1 cellular context compared by ENCODE assay signal in the genomic region with DNA sequence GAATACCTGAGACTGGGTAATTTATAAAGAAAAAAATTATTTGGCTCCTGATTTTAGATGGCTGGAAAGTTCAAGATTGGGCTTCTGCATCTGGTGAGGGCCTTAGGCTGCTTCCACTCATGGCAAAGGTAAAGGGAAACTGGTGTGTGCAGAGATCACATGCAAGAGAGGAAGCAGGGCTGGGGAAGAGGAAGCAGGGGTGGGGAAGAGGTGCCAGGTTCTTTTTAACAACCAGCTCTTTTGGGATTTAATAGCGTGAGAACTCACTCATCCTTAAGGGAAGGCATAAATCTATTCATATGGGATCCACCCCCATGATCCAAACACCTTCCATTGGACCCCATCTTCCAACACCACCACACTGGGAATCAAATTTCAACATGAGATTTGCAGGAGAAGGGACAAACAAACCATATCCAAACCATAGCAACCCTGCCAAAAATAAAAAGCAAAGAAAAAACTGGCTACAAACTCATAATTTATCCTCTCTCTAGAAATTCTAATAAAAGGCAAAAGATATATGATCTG.
TF ChIP-seq lines count a peak whose summit lies in the region.

No MANE protein-coding gene starts in this region.

TF ChIP-seq in GM23338, 12 proteins besides CTCF, POLR2A, EP300 and RAD21:
- TF ChIP-seq, protein P1, sequence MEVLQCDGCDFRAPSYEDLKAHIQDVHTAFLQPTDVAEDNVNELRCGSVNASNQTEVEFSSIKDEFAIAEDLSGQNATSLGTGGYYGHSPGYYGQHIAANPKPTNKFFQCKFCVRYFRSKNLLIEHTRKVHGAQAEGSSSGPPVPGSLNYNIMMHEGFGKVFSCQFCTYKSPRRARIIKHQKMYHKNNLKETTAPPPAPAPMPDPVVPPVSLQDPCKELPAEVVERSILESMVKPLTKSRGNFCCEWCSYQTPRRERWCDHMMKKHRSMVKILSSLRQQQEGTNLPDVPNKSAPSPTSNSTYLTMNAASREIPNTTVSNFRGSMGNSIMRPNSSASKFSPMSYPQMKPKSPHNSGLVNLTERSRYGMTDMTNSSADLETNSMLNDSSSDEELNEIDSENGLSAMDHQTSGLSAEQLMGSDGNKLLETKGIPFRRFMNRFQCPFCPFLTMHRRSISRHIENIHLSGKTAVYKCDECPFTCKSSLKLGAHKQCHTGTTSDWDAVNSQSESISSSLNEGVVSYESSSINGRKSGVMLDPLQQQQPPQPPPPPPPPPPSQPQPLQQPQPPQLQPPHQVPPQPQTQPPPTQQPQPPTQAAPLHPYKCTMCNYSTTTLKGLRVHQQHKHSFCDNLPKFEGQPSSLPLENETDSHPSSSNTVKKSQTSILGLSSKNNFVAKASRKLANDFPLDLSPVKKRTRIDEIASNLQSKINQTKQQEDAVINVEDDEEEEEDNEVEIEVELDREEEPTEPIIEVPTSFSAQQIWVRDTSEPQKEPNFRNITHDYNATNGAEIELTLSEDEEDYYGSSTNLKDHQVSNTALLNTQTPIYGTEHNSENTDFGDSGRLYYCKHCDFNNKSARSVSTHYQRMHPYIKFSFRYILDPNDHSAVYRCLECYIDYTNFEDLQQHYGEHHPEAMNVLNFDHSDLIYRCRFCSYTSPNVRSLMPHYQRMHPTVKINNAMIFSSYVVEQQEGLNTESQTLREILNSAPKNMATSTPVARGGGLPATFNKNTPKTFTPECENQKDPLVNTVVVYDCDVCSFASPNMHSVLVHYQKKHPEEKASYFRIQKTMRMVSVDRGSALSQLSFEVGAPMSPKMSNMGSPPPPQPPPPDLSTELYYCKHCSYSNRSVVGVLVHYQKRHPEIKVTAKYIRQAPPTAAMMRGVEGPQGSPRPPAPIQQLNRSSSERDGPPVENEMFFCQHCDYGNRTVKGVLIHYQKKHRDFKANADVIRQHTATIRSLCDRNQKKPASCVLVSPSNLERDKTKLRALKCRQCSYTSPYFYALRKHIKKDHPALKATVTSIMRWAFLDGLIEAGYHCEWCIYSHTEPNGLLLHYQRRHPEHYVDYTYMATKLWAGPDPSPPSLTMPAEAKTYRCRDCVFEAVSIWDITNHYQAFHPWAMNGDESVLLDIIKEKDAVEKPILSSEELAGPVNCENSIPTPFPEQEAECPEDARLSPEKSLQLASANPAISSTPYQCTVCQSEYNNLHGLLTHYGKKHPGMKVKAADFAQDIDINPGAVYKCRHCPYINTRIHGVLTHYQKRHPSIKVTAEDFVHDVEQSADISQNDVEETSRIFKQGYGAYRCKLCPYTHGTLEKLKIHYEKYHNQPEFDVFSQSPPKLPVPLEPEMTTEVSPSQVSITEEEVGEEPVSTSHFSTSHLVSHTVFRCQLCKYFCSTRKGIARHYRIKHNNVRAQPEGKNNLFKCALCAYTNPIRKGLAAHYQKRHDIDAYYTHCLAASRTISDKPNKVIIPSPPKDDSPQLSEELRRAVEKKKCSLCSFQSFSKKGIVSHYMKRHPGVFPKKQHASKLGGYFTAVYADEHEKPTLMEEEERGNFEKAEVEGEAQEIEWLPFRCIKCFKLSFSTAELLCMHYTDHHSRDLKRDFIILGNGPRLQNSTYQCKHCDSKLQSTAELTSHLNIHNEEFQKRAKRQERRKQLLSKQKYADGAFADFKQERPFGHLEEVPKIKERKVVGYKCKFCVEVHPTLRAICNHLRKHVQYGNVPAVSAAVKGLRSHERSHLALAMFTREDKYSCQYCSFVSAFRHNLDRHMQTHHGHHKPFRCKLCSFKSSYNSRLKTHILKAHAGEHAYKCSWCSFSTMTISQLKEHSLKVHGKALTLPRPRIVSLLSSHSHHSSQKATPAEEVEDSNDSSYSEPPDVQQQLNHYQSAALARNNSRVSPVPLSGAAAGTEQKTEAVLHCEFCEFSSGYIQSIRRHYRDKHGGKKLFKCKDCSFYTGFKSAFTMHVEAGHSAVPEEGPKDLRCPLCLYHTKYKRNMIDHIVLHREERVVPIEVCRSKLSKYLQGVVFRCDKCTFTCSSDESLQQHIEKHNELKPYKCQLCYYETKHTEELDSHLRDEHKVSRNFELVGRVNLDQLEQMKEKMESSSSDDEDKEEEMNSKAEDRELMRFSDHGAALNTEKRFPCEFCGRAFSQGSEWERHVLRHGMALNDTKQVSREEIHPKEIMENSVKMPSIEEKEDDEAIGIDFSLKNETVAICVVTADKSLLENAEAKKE (CRISPR knock-in tag; IDR thresholded peaks at IDR 0.05): no peak
- TF ChIP-seq NANOG (IDR thresholded peaks at IDR 0.05; ENCODE audit: borderline replicate concordance) (no peak), CREB1 (CRISPR knock-in tag; IDR thresholded peaks at IDR 0.05; ENCODE audit: low read depth) (no peak), ZNF331 (CRISPR knock-in tag; IDR thresholded peaks at IDR 0.05; ENCODE audit: low read depth) (no peak), EZH2 (IDR thresholded peaks at IDR 0.05; ENCODE audit: low read depth, unreplicated experiment) (no peak)
TF ChIP-seq in GM23338: peak in this region for 0.
